Comparison of ENCODE assay signal across 19 cellular contexts in the genomic region with DNA sequence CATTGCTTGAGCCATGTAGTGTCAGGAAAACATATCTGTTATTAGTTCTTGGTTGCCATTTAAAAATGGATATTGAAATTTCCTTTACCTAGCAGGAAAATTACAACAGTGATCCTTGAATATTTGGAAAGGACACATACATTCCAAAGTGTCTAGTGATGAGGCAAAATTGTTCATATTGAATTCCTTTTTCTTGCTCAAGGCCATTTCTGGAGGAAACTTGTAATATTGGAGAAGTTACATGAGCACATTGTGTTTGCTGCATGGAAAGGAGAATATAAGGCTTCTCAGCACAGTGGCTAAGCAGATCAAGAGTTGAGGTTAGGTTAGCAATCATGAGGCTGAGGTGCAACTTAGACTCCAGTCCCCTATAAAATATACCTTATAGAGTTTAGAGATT.
"Had no signal": no experiment of that assay in that cellular context is flagged by ENCODE, and none has a peak within 500 bp of the region (broad histone marks: within the 10 kb centered on the region; RNA-seq: fewer than 3 reads in every experiment).

No MANE protein-coding gene starts in this region.

- H3K27ac ChIP-seq: left ventricle myocardium inferior had no signal

- H3K9me3 ChIP-seq: left ventricle myocardium inferior, mucosa of descending colon had no signal

- DNase-seq: activated B cell treated with CpG ODN at 0.5 μM for 24 hours; activated CD4-positive, alpha-beta T cell treated with anti-CD3 and anti-CD28 coated beads, Interleukin-2, amount 10 ng/mL, durations not matched to agents 24 days and 14 days; activated CD8-positive, alpha-beta memory T cell treated with anti-CD3 and anti-CD28 coated beads, Interleukin-2, amount 50 U/mL, for 4 hours; activated CD8-positive, alpha-beta T cell treated with anti-CD3 and anti-CD28 coated beads, Interleukin-2, amount 10 ng/mL, durations not matched to agents 7 days and 5 days; activated gamma-delta T cell; activated T-cell treated with anti-CD3 and anti-CD28 coated beads, Interleukin-2, amount 50 U/mL, for 72 hours; amniotic stem cell; caudate nucleus; effector memory CD4-positive, alpha-beta T cell; hippocampal formation; left ventricle myocardium inferior; mucosa of descending colon; naive thymus-derived CD4-positive, alpha-beta T cell; posterior cingulate gyrus; stimulated activated CD4-positive, alpha-beta T cell treated with anti-CD3 and anti-CD28 coated beads, Interleukin-15, amount 100 ng/mL, for 24 hours; stimulated activated CD4-positive, alpha-beta T cell treated with anti-CD3 and anti-CD28 coated beads, Interleukin-4, amount 100 ng/mL, for 1 hour; stimulated activated naive CD4-positive, alpha-beta T cell; SW 1271 had no signal

- H3K36me3 ChIP-seq: left ventricle myocardium inferior had no signal

- H3K4me3 ChIP-seq: left ventricle myocardium inferior, mucosa of descending colon had no signal

- ATAC-seq: activated CD8-positive, alpha-beta T cell treated with anti-CD3 and anti-CD28 coated beads, Interleukin-2, amount 10 ng/mL, durations not matched to agents 7 days and 5 days; activated naive CD4-positive, alpha-beta T cell treated with anti-CD3 and anti-CD28 coated beads, Interleukin-2, amount 50 U/mL, for 72 hours; activated T-cell treated with anti-CD3 and anti-CD28 coated beads, Interleukin-2, amount 50 U/mL, for 72 hours; mucosa of descending colon; naive thymus-derived CD4-positive, alpha-beta T cell had no signal
